Comparison of ENCODE assay signal across 8 cellular contexts in the genomic region with DNA sequence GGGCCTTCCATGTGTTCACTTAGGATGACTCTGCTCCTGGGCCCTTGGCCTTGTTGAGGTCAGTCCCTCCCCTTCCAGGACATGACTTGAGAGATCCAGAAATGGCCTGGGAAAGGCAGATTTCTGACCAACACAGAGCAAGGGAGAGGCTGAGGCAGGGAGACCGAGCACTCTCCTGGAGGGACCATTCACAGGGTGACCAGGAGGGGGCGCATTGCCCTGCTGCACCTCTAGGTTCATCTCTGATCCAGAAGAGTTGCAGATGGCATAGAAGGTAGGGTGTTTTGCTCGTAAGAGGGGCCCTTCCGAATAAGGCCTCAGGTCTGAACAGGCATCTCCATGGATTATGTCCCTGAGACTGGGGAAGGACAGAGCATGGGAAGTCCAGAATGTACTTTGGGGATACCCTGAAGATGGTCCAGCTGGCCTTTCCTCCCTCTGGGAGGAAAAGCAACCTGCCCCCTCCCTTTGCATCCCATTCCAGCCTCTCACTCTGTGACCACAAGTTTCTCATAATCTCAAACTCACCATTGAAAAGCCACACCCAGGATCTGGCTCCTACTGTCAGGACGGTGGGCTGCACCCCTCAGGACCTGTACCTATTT.
DNase-seq lines count a peak whose midpoint lies in the region; ATAC-seq and TF ChIP-seq lines count a peak whose summit lies in the region.

No MANE protein-coding gene starts in this region.

- no peak overlapping the region for H3K4me3 ChIP-seq in WERI-Rb-1 (ENCODE audit: low read depth, low read length)
- H3K4me3 ChIP-seq in foreskin fibroblast (ENCODE audit: low read depth in 1 of 2, low read length in 2 of 2) = no peak overlapping the region

- no peaks in the 10 kb centered on the region for H3K36me3 ChIP-seq in WERI-Rb-1

- no peak for ATAC-seq in GM21367 (IDR thresholded peaks at IDR 0.05; ENCODE audit: unreplicated experiment)

- H3K9me3 ChIP-seq in WERI-Rb-1 (ENCODE audit: severe bottlenecking) = no peaks in the 10 kb centered on the region

- peaks cover 18% of the 10 kb centered on the region for H3K27me3 ChIP-seq in WERI-Rb-1 (ENCODE audit: insufficient read depth, low read depth, severe bottlenecking)

- TF ChIP-seq CTCF in AG09319 (IDR thresholded peaks at IDR 0.05; ENCODE audit: low read depth, low read length) (peak; percentile 52), GM20000 (IDR thresholded peaks at IDR 0.05; ENCODE audit: extremely low read depth, missing control alignments) (peak; percentile 35), WERI-Rb-1 (IDR thresholded peaks at IDR 0.05; ENCODE audit: low read depth, low read length) (peak; percentile 77), foreskin fibroblast (IDR thresholded peaks at IDR 0.05; ENCODE audit: low read depth, low read length) (peak; percentile 65)

- H3K27ac ChIP-seq in WERI-Rb-1 = no peak overlapping the region

- DNase-seq in AG09319 (ENCODE audit: extremely low read depth, low read depth) (no peak), GM20000 (ENCODE audit: low spot score) (peak; percentile 28), WERI-Rb-1 (peak; percentile 23), foreskin fibroblast (peak in 1 of 2 donors; percentile 36), NCI-H2107 treated with DMSO at 0.1 percent for 48 hours (lab: John Stamatoyannopoulos, UW; ENCODE audit: unreplicated experiment) (no peak), medulla oblongata (ENCODE audit: extremely low spot score) (no peak)
- DNase-seq in stimulated activated CD4-positive, alpha-beta T cell treated with anti-CD3 and anti-CD28 coated beads, Interleukin-4, amount 100 ng/mL, for 1 hour = peak; percentile 15

Comparison
In these comparisons a context has a peak if more than half of its experiments do, and no peak if none do; other contexts are left out.
1. DNase-seq: peak in GM20000 (single experiment), WERI-Rb-1 (single experiment) and stimulated activated CD4-positive, alpha-beta T cell treated with anti-CD3 and anti-CD28 coated beads, Interleukin-4, amount 100 ng/mL, for 1 hour (single experiment); none in AG09319 (single experiment), NCI-H2107 treated with DMSO at 0.1 percent for 48 hours (single experiment) and medulla oblongata (single experiment).
2. Peak in every context shown above with its lines, with median percentiles within 50 percentile points of each other: CTCF ChIP-seq.